ENCODE assay signal across 1 cellular context in the genomic region with DNA sequence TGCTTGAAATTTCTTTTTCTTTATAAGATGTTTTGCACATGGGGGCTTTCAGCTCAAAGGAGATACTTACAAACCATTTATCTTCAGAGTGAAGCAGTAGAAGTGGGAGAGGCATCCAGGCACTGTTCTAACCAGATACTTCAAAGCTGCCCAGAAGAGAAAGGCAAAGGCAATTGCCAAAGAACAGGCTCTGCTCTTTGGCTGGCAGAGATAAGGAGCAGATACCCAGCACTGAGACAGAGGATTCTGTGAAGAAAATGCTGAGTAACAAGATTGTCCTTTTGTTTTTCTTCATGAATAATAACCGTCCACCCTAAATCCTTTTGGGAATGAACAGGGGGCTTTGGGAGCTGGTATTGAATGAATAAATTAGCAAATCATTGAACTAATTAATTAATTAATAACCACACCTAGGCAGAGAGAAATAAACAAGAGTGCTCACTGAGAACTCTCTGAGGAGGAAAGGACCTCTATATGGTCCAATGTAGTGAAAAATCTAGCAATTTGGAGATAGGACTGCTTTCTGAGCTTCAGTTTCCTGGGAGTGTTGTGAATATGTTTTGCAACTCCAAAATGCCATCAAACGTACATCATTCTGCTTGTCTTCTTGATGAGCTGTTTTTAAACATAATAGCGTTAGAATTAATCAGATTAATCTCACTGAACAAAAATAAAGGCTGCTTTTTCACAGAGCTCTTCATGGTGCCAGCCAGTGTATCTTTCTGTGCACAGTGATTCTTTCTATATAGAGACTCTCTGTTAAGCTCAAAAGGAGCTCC.
TF ChIP-seq lines count a peak whose summit lies in the region.

No MANE protein-coding gene starts in this region.

TF ChIP-seq in K562, 482 proteins besides CTCF, POLR2A, EP300 and RAD21 (continued from another document and continues in another):
- TF ChIP-seq, protein P1, sequence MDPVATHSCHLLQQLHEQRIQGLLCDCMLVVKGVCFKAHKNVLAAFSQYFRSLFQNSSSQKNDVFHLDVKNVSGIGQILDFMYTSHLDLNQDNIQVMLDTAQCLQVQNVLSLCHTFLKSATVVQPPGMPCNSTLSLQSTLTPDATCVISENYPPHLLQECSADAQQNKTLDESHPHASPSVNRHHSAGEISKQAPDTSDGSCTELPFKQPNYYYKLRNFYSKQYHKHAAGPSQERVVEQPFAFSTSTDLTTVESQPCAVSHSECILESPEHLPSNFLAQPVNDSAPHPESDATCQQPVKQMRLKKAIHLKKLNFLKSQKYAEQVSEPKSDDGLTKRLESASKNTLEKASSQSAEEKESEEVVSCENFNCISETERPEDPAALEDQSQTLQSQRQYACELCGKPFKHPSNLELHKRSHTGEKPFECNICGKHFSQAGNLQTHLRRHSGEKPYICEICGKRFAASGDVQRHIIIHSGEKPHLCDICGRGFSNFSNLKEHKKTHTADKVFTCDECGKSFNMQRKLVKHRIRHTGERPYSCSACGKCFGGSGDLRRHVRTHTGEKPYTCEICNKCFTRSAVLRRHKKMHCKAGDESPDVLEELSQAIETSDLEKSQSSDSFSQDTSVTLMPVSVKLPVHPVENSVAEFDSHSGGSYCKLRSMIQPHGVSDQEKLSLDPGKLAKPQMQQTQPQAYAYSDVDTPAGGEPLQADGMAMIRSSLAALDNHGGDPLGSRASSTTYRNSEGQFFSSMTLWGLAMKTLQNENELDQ (CRISPR knock-in tag; IDR thresholded peaks at IDR 0.05; ENCODE audit: borderline replicate concordance): no peak
- peak; percentile 72 for TF ChIP-seq TCF3 (CRISPR knock-in tag; IDR thresholded peaks at IDR 0.05)
- TF ChIP-seq TBL1XR1 (IDR thresholded peaks at IDR 0.05; ENCODE audit: low read length in 2 of 2): peak in 1 of 2 experiments; percentile 61; a peak in 1 of 4 replicates
- peak in 1 of 2 experiments; percentile 61; a peak in 1 of 4 replicates for TF ChIP-seq RCOR1 (IDR thresholded peaks at IDR 0.05; ENCODE audit: borderline replicate concordance in 1 of 2, low read depth in 2 of 2, low read length in 2 of 2)
- no peak for TF ChIP-seq ZNF780A (CRISPR knock-in tag; IDR thresholded peaks at IDR 0.05)
- peak; percentile 38; the same call in 1 of the 2 replicates for TF ChIP-seq GATAD2B (IDR thresholded peaks at IDR 0.05; ENCODE audit: borderline replicate concordance)
- TF ChIP-seq NONO (IDR thresholded peaks at IDR 0.05; ENCODE audit: low read depth in 2 of 2, low read length in 1 of 2): no peak
- TF ChIP-seq SREBF2 (CRISPR knock-in tag; IDR thresholded peaks at IDR 0.05): no peak
- TF ChIP-seq HSF4 (CRISPR knock-in tag; IDR thresholded peaks at IDR 0.05; ENCODE audit: borderline replicate concordance): peak; percentile 30; the same call in 1 of the 2 replicates
- peak; percentile 84 for TF ChIP-seq CBFA2T2 (conservative IDR thresholded peaks at IDR 0.05)
- no peak for TF ChIP-seq ZNF143 (CRISPR knock-in tag; IDR thresholded peaks at IDR 0.05)
- peak; percentile 92 for TF ChIP-seq CBFA2T3 (IDR thresholded peaks at IDR 0.05)
- TF ChIP-seq RBM34 (IDR thresholded peaks at IDR 0.05; ENCODE audit: borderline replicate concordance, insufficient read depth, low read length): no peak
- peak; percentile 93 for TF ChIP-seq C11orf30 (IDR thresholded peaks at IDR 0.05; ENCODE audit: low read depth)
- peak; percentile 98 for TF ChIP-seq ZNF316 (IDR thresholded peaks at IDR 0.05)
- TF ChIP-seq TEAD4 (IDR thresholded peaks at IDR 0.05; ENCODE audit: low read length): peak; percentile 65; the same call in 1 of the 2 replicates
- no peak for TF ChIP-seq TEAD4 (CRISPR knock-in tag; IDR thresholded peaks at IDR 0.05; ENCODE audit: borderline replicate concordance)
- TF ChIP-seq, protein P2, sequence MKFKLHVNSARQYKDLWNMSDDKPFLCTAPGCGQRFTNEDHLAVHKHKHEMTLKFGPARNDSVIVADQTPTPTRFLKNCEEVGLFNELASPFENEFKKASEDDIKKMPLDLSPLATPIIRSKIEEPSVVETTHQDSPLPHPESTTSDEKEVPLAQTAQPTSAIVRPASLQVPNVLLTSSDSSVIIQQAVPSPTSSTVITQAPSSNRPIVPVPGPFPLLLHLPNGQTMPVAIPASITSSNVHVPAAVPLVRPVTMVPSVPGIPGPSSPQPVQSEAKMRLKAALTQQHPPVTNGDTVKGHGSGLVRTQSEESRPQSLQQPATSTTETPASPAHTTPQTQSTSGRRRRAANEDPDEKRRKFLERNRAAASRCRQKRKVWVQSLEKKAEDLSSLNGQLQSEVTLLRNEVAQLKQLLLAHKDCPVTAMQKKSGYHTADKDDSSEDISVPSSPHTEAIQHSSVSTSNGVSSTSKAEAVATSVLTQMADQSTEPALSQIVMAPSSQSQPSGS (CRISPR knock-in tag; IDR thresholded peaks at IDR 0.05): no peak
- TF ChIP-seq STAT5A (IDR thresholded peaks at IDR 0.05; ENCODE audit: borderline replicate concordance, low read length): peak; percentile 47; the same call in 1 of the 2 replicates
- TF ChIP-seq RBM25 (IDR thresholded peaks at IDR 0.05; ENCODE audit: low read depth, low read length, severe bottlenecking): no peak
- no peak for TF ChIP-seq ELF1 (tag; IDR thresholded peaks at IDR 0.05)
- TF ChIP-seq, protein P3, sequence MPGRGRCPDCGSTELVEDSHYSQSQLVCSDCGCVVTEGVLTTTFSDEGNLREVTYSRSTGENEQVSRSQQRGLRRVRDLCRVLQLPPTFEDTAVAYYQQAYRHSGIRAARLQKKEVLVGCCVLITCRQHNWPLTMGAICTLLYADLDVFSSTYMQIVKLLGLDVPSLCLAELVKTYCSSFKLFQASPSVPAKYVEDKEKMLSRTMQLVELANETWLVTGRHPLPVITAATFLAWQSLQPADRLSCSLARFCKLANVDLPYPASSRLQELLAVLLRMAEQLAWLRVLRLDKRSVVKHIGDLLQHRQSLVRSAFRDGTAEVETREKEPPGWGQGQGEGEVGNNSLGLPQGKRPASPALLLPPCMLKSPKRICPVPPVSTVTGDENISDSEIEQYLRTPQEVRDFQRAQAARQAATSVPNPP (IDR thresholded peaks at IDR 0.05; ENCODE audit: borderline replicate concordance, insufficient read depth, insufficient read length): no peak
- TF ChIP-seq, protein P4, sequence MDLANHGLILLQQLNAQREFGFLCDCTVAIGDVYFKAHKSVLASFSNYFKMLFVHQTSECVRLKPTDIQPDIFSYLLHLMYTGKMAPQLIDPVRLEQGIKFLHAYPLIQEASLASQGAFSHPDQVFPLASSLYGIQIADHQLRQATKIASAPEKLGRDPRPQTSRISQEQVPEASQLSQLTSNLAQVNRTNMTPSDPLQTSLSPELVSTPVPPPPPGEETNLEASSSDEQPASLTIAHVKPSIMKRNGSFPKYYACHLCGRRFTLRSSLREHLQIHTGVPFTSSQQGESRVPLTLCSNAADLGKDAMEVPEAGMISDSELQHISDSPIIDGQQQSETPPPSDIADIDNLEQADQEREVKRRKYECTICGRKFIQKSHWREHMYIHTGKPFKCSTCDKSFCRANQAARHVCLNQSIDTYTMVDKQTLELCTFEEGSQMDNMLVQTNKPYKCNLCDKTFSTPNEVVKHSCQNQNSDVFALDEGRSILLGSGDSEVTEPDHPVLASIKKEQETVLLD (IDR thresholded peaks at IDR 0.05): peak; percentile 38; the same call in 1 of the 2 replicates
- peak; percentile 59; the same call in 1 of the 2 replicates for TF ChIP-seq LEF1 (IDR thresholded peaks at IDR 0.05)
- TF ChIP-seq, protein P5, sequence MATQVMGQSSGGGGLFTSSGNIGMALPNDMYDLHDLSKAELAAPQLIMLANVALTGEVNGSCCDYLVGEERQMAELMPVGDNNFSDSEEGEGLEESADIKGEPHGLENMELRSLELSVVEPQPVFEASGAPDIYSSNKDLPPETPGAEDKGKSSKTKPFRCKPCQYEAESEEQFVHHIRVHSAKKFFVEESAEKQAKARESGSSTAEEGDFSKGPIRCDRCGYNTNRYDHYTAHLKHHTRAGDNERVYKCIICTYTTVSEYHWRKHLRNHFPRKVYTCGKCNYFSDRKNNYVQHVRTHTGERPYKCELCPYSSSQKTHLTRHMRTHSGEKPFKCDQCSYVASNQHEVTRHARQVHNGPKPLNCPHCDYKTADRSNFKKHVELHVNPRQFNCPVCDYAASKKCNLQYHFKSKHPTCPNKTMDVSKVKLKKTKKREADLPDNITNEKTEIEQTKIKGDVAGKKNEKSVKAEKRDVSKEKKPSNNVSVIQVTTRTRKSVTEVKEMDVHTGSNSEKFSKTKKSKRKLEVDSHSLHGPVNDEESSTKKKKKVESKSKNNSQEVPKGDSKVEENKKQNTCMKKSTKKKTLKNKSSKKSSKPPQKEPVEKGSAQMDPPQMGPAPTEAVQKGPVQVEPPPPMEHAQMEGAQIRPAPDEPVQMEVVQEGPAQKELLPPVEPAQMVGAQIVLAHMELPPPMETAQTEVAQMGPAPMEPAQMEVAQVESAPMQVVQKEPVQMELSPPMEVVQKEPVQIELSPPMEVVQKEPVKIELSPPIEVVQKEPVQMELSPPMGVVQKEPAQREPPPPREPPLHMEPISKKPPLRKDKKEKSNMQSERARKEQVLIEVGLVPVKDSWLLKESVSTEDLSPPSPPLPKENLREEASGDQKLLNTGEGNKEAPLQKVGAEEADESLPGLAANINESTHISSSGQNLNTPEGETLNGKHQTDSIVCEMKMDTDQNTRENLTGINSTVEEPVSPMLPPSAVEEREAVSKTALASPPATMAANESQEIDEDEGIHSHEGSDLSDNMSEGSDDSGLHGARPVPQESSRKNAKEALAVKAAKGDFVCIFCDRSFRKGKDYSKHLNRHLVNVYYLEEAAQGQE (CRISPR knock-in tag; IDR thresholded peaks at IDR 0.05; ENCODE audit: low read depth): no peak
- TF ChIP-seq, protein P6, sequence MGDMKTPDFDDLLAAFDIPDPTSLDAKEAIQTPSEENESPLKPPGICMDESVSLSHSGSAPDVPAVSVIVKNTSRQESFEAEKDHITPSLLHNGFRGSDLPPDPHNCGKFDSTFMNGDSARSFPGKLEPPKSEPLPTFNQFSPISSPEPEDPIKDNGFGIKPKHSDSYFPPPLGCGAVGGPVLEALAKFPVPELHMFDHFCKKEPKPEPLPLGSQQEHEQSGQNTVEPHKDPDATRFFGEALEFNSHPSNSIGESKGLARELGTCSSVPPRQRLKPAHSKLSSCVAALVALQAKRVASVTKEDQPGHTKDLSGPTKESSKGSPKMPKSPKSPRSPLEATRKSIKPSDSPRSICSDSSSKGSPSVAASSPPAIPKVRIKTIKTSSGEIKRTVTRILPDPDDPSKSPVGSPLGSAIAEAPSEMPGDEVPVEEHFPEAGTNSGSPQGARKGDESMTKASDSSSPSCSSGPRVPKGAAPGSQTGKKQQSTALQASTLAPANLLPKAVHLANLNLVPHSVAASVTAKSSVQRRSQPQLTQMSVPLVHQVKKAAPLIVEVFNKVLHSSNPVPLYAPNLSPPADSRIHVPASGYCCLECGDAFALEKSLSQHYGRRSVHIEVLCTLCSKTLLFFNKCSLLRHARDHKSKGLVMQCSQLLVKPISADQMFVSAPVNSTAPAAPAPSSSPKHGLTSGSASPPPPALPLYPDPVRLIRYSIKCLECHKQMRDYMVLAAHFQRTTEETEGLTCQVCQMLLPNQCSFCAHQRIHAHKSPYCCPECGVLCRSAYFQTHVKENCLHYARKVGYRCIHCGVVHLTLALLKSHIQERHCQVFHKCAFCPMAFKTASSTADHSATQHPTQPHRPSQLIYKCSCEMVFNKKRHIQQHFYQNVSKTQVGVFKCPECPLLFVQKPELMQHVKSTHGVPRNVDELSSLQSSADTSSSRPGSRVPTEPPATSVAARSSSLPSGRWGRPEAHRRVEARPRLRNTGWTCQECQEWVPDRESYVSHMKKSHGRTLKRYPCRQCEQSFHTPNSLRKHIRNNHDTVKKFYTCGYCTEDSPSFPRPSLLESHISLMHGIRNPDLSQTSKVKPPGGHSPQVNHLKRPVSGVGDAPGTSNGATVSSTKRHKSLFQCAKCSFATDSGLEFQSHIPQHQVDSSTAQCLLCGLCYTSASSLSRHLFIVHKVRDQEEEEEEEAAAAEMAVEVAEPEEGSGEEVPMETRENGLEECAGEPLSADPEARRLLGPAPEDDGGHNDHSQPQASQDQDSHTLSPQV (IDR thresholded peaks at IDR 0.05): peak; percentile 86
- peak; percentile 42; the same call in 1 of the 2 replicates for TF ChIP-seq JUND (IDR thresholded peaks at IDR 0.05; ENCODE audit: borderline replicate concordance, low read depth, low read length)
- no peak for TF ChIP-seq JUND (tag; IDR thresholded peaks at IDR 0.05; ENCODE audit: borderline replicate concordance, low read depth, low read length)
- no peak for TF ChIP-seq ZNF583 (CRISPR knock-in tag; IDR thresholded peaks at IDR 0.05)
- TF ChIP-seq NFATC3 (IDR thresholded peaks at IDR 0.05): no peak
